ENCODE assay signal across 9 cellular contexts in genomic region chr17:41153861-41154260, GRCh38. TPM values are rescaled to one million over a fixed set of nuclear protein-coding genes. Genes with fewer than 3 reads are reported as not detected.
"Had no signal": no experiment of that assay in that cellular context is flagged by ENCODE, and none has a peak within 500 bp of the region (broad histone marks: within the 10 kb centered on the region; RNA-seq: fewer than 3 reads in every experiment).

No MANE protein-coding gene starts in this region.

RNA-seq across cellular contexts. Expression of gene KRTAP4-5, which starts 4.2 kb away (rescaled TPM):
- total RNA-seq: activated CD8-positive, alpha-beta T cell treated with anti-CD3 and anti-CD28 coated beads, Interleukin-2, amount 10 ng/mL, durations not matched to agents 7 days and 5 days; activated naive CD8-positive, alpha-beta T cell treated with anti-CD3 and anti-CD28 coated beads, Interleukin-2, amount 10 ng/mL, durations not matched to agents 7 days and 5 days; adrenal gland; aorta; breast epithelium; Right ventricle myocardium inferior; RPMI7951; T-helper 1 cell treated with Interleukin-12 subunit alpha and Interleukin-12 subunit beta and Interleukin-4 antibody, amounts not matched to agents 30 ng/mL and 1 ng/mL, for 36 hours; WTC11 had no signal

RNA-seq across cellular contexts. Expression of gene KRTAP4-4, which starts 6.7 kb away (rescaled TPM):
- total RNA-seq: activated CD8-positive, alpha-beta T cell treated with anti-CD3 and anti-CD28 coated beads, Interleukin-2, amount 10 ng/mL, durations not matched to agents 7 days and 5 days; activated naive CD8-positive, alpha-beta T cell treated with anti-CD3 and anti-CD28 coated beads, Interleukin-2, amount 10 ng/mL, durations not matched to agents 7 days and 5 days; adrenal gland; aorta; breast epithelium; Right ventricle myocardium inferior; RPMI7951; T-helper 1 cell treated with Interleukin-12 subunit alpha and Interleukin-12 subunit beta and Interleukin-4 antibody, amounts not matched to agents 30 ng/mL and 1 ng/mL, for 36 hours; WTC11 had no signal

RNA-seq across cellular contexts. Expression of gene KRTAP4-6, which starts 13.5 kb away (rescaled TPM):
- total RNA-seq: activated CD8-positive, alpha-beta T cell treated with anti-CD3 and anti-CD28 coated beads, Interleukin-2, amount 10 ng/mL, durations not matched to agents 7 days and 5 days; activated naive CD8-positive, alpha-beta T cell treated with anti-CD3 and anti-CD28 coated beads, Interleukin-2, amount 10 ng/mL, durations not matched to agents 7 days and 5 days; adrenal gland; aorta; breast epithelium; Right ventricle myocardium inferior; RPMI7951; T-helper 1 cell treated with Interleukin-12 subunit alpha and Interleukin-12 subunit beta and Interleukin-4 antibody, amounts not matched to agents 30 ng/mL and 1 ng/mL, for 36 hours; WTC11 had no signal

RNA-seq across cellular contexts. Expression of gene KRTAP4-3, which starts 14.2 kb away (rescaled TPM):
- total RNA-seq: activated CD8-positive, alpha-beta T cell treated with anti-CD3 and anti-CD28 coated beads, Interleukin-2, amount 10 ng/mL, durations not matched to agents 7 days and 5 days; activated naive CD8-positive, alpha-beta T cell treated with anti-CD3 and anti-CD28 coated beads, Interleukin-2, amount 10 ng/mL, durations not matched to agents 7 days and 5 days; adrenal gland; aorta; breast epithelium; Right ventricle myocardium inferior; RPMI7951; T-helper 1 cell treated with Interleukin-12 subunit alpha and Interleukin-12 subunit beta and Interleukin-4 antibody, amounts not matched to agents 30 ng/mL and 1 ng/mL, for 36 hours; WTC11 had no signal

RNA-seq across cellular contexts. Expression of gene KRTAP4-2, which starts 24.2 kb away (rescaled TPM):
- total RNA-seq: activated CD8-positive, alpha-beta T cell treated with anti-CD3 and anti-CD28 coated beads, Interleukin-2, amount 10 ng/mL, durations not matched to agents 7 days and 5 days; activated naive CD8-positive, alpha-beta T cell treated with anti-CD3 and anti-CD28 coated beads, Interleukin-2, amount 10 ng/mL, durations not matched to agents 7 days and 5 days; adrenal gland; aorta; breast epithelium; Right ventricle myocardium inferior; RPMI7951; T-helper 1 cell treated with Interleukin-12 subunit alpha and Interleukin-12 subunit beta and Interleukin-4 antibody, amounts not matched to agents 30 ng/mL and 1 ng/mL, for 36 hours; WTC11 had no signal
